In the genomic region with DNA sequence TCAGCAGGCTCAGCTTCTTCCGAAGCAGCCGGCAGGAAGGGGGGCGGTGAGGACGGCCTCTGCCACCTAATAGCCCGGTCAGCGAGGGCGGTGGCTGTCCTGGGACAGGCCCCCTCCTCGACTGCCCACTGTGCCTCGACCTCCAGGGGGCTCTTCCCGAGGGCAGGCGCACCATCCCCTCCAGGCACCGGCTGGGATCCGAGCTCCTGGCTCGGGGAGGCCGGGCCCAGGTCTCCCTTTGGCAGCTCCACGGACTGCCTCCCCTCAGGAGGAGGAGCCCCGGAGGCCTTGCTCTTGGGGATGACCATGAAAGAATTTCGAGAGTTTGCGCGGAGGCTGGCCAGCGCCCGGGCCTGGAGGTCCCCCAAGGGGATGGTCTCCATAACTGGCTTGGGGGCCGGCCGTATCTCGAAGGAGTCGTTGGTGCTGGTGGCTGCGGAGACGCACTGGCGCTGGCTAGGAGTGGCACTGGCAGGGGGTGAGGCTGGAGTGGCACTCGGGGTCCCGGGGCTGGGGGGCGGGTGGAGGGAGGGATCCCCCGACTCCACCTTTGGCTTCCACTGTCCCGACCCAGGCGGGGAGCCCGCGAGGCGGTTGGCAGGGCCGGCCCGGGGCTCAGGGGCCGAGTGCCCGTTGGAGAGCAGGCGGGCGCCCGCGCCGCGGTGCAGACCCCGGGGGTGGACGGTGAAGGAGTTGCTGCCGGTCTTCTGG, we compare ENCODE assay signal across 8 cellular contexts. TPM values are rescaled to one million over a fixed set of nuclear protein-coding genes. Genes with fewer than 3 reads are reported as not detected.
DNase-seq lines count a peak whose midpoint lies in the region; ATAC-seq and TF ChIP-seq lines count a peak whose summit lies in the region.

No MANE protein-coding gene starts in this region.

- in situ Hi-C loops in gastrocnemius medialis (cut with MboI; ENCODE audit: low sequenced_read_pairs in 4 of 4): no loop called here

- no peak for TF ChIP-seq POLR2A in gastrocnemius medialis (IDR thresholded peaks at IDR 0.05)

- no peak overlapping the region for H2AFZ ChIP-seq in SU-DHL-6 (ENCODE audit: low read depth, low read length, severe bottlenecking)

- H3K27me3 ChIP-seq in SU-DHL-6 (ENCODE audit: low read length) (no peaks in the 10 kb centered on the region), gastrocnemius medialis (no peaks in the 10 kb centered on the region)

- H3F3A ChIP-seq in SU-DHL-6 (ENCODE audit: insufficient read depth): peaks cover 12% of the 10 kb centered on the region

- H3K4me3 ChIP-seq in GM12865 (ENCODE audit: low read depth, low read length): peak overlapping the region; percentile 39
- H3K4me3 ChIP-seq in SU-DHL-6 (ENCODE audit: insufficient read depth, low read length, poor library complexity, severe bottlenecking): peak overlapping the region; percentile 39
- peak overlapping the region; percentile 62 for H3K4me3 ChIP-seq in fibroblast of the aortic adventitia (ENCODE audit: low read depth, low read length)
- H3K4me3 ChIP-seq in gastrocnemius medialis: peak overlapping the region; percentile 40 to 56 (median 46)

- peaks cover 58 to 67% of the 10 kb centered on the region in 2 donors for H3K4me1 ChIP-seq in gastrocnemius medialis

- intact Hi-C loops in gastrocnemius medialis (cut with DNase I; ENCODE audit: low total_unique reads): loop anchor here (1.0 to 5.0 kb wide), 3 partner anchors 11 to 43 kb away; partner anchors contain the start of genes ANAPC2, SSNA1 and TUBB4B

- ATAC-seq in gastrocnemius medialis (no peak), GM19455 (IDR thresholded peaks at IDR 0.05; ENCODE audit: unreplicated experiment) (no peak), HG03565 (IDR thresholded peaks at IDR 0.05; ENCODE audit: unreplicated experiment) (no peak)

- no peak for TF ChIP-seq CTCF in GM12865 (IDR thresholded peaks at IDR 0.05; ENCODE audit: insufficient read depth, low read depth, low read length, missing control alignments)
- TF ChIP-seq CTCF in SU-DHL-6 (IDR thresholded peaks at IDR 0.05; ENCODE audit: insufficient read depth, low read length, poor library complexity, severe bottlenecking): no peak
- TF ChIP-seq CTCF in fibroblast of the aortic adventitia (IDR thresholded peaks at IDR 0.05; ENCODE audit: insufficient read depth, low read length): no peak
- TF ChIP-seq CTCF in gastrocnemius medialis (IDR thresholded peaks at IDR 0.05 in 4 of 5, conservative IDR thresholded peaks at IDR 0.05 in 1 of 5): no peak

- peaks cover 8% of the 10 kb centered on the region for H3K79me2 ChIP-seq in SU-DHL-6 (ENCODE audit: insufficient read depth, low read length)

- no peaks in the 10 kb centered on the region for H3K36me3 ChIP-seq in SU-DHL-6 (ENCODE audit: low read length)
- no peaks in the 10 kb centered on the region for H3K36me3 ChIP-seq in gastrocnemius medialis

- no peaks in the 10 kb centered on the region for H3K9me2 ChIP-seq in SU-DHL-6 (replicated peaks; ENCODE audit: insufficient read depth, low read length)

- H3K9ac ChIP-seq in SU-DHL-6 (ENCODE audit: low read length): peak overlapping the region; percentile 46; the same call in 1 of the 2 replicates

- no peaks in the 10 kb centered on the region for H4K20me1 ChIP-seq in SU-DHL-6 (ENCODE audit: low read depth, low read length)

- H3K9me3 ChIP-seq in SU-DHL-6 (ENCODE audit: insufficient read depth, low read length): no peaks in the 10 kb centered on the region
- H3K9me3 ChIP-seq in gastrocnemius medialis: no peaks in the 10 kb centered on the region

- DNase-seq in GM12865 (ENCODE audit: low read depth): no peak
- peak; percentile 31 for DNase-seq in fibroblast of the aortic adventitia (ENCODE audit: low read depth)
- no peak for DNase-seq in gastrocnemius medialis
- no peak for DNase-seq in HuH-7 (ENCODE audit: low spot score)
- no peak for DNase-seq in NCI-H526 treated with DMSO at 0.1 percent for 48 hours (lab: John Stamatoyannopoulos, UW)

- H3K27ac ChIP-seq in SU-DHL-6 (ENCODE audit: low read depth, low read length) (no peak overlapping the region), gastrocnemius medialis (peak overlapping the region in 2 of 4 donors; percentile 2 to 32)

- H3K4me2 ChIP-seq in SU-DHL-6 (ENCODE audit: low read depth, low read length, poor library complexity, severe bottlenecking): peak overlapping the region; percentile 59

RNA-seq across cellular contexts. Expression of gene TPRN, which starts 1.0 kb away (rescaled TPM):
- total RNA-seq in fibroblast of the aortic adventitia (ENCODE audit: low replicate concordance) (8.0 and 10.5 TPM in 2 replicates), gastrocnemius medialis (10 to 100 TPM in 1 of 4 donors, 1 to 10 TPM in 3; 3.4 to 10.2 (median 6.3) TPM)

RNA-seq across cellular contexts. Expression of gene TMEM203, which starts 5.9 kb away (rescaled TPM):
- total RNA-seq in fibroblast of the aortic adventitia (ENCODE audit: low replicate concordance) (32.3 and 34.7 TPM in 2 replicates), gastrocnemius medialis (10 to 100 TPM; 24.7 to 45.9 (median 32.0) TPM)

RNA-seq across cellular contexts. Expression of gene NDOR1, which starts 5.9 kb away (rescaled TPM):
- total RNA-seq in fibroblast of the aortic adventitia (ENCODE audit: low replicate concordance) (8.5 and 8.6 TPM in 2 replicates), gastrocnemius medialis (1 to 10 TPM; 2.4 to 5.0 (median 4.1) TPM)

RNA-seq across cellular contexts. Expression of gene SSNA1, which starts 11.1 kb away (rescaled TPM):
- total RNA-seq in fibroblast of the aortic adventitia (ENCODE audit: low replicate concordance) (43.5 and 51.5 TPM in 2 replicates), gastrocnemius medialis (100 to 1,000 TPM in 2 of 4 donors, 10 to 100 TPM in 2; 73.3 to 164 (median 94.4) TPM)

RNA-seq across cellular contexts. Expression of gene ANAPC2, which starts 11.2 kb away (rescaled TPM):
- 25.7 and 28.0 TPM in 2 replicates for total RNA-seq in fibroblast of the aortic adventitia (ENCODE audit: low replicate concordance)
- 10 to 100 TPM; 10.2 to 12.4 (median 10.8) TPM for total RNA-seq in gastrocnemius medialis
